In genomic region chr3:9409981-9410849, GRCh38 we compare ENCODE assay signal across 1 cellular context.
TF ChIP-seq lines count a peak whose summit lies in the region.

No MANE protein-coding gene starts in this region.

TF ChIP-seq in GM12878, 131 proteins besides CTCF, POLR2A, EP300 and RAD21:
- TF ChIP-seq NFIC (IDR thresholded peaks at IDR 0.05; ENCODE audit: low read depth, low read length) = no peak
- no peak for TF ChIP-seq MXI1 (IDR thresholded peaks at IDR 0.05; ENCODE audit: low read depth, low read length)
- peak in 1 of 2 experiments; percentile 64; a peak in 1 of 4 replicates for TF ChIP-seq SRF (IDR thresholded peaks at IDR 0.05; ENCODE audit: low read depth in 2 of 2, low read length in 2 of 2)
- no peak for TF ChIP-seq BRCA1 (IDR thresholded peaks at IDR 0.05; ENCODE audit: low read depth, low read length)
- no peak for TF ChIP-seq MLLT1 (IDR thresholded peaks at IDR 0.05)
- TF ChIP-seq ATF7 (IDR thresholded peaks at IDR 0.05; ENCODE audit: low read depth) = no peak
- TF ChIP-seq TAF1 (IDR thresholded peaks at IDR 0.05; ENCODE audit: borderline replicate concordance, low read depth, low read length) = no peak
- no peak for TF ChIP-seq ZNF217 (IDR thresholded peaks at IDR 0.05)
